ENCODE assay signal across 17 cellular contexts in the genomic region with DNA sequence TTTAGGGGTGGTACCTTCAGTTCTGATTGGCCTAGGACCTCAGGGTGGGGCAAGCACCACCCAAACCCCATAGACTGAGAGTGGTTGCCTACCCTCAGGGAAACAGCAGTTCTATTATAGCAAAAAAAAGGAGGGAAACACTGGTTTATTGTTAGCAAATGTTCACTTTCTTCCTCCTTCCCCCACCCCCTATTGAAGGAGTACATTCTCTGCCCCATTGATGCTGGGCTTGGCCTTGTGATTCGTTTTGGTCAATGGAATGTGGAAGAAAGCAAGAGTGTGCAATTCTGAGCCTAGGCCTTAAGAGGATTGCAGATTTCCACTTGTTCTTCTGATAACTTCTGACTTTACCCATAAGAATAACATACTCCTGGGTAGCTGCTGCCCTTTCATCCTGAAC.
DNase-seq lines count a peak whose midpoint lies in the region; ATAC-seq and TF ChIP-seq lines count a peak whose summit lies in the region.
"Had no signal": no experiment of that assay in that cellular context is flagged by ENCODE, and none has a peak within 500 bp of the region (broad histone marks: within the 10 kb centered on the region; RNA-seq: fewer than 3 reads in every experiment).

No MANE protein-coding gene starts in this region.

- H2AK5ac ChIP-seq in trophoblast cell (ENCODE audit: low read length), result no peak overlapping the region

- H3K4ac ChIP-seq in trophoblast cell (ENCODE audit: low read depth, low read length), result no peak overlapping the region

- H3K27ac Mint-ChIP-seq in neural progenitor cell, result peak overlapping the region; percentile 51
- H3K27ac Mint-ChIP-seq: CD4-positive, alpha-beta T cell had no signal

- H3K9ac ChIP-seq in neural progenitor cell (no peak overlapping the region), trophoblast cell (ENCODE audit: low read length) (no peak overlapping the region)
- H3K9ac ChIP-seq: GM23248 had no signal

- peaks cover 2% of the 10 kb centered on the region for H3F3A ChIP-seq in neural progenitor cell (ENCODE audit: low read depth)

- H3K79me1 ChIP-seq in trophoblast cell (ENCODE audit: low read length), result no peaks in the 10 kb centered on the region

- TF ChIP-seq EP300 in tibial nerve (IDR thresholded peaks at IDR 0.05), result peak in 1 of 2 donors; percentile 64

- H4K20me1 ChIP-seq in neural progenitor cell (ENCODE audit: low read depth), result no peaks in the 10 kb centered on the region

- no peak for TF ChIP-seq POLR2A in tibial nerve (IDR thresholded peaks at IDR 0.05)

- H3K14ac ChIP-seq in trophoblast cell (ENCODE audit: low read length), result no peak overlapping the region

- peaks cover 4% of the 10 kb centered on the region for H3K9me3 Mint-ChIP-seq in neural progenitor cell

- H2AFZ ChIP-seq in neural progenitor cell (replicated peaks) (no peak overlapping the region), trophoblast cell (ENCODE audit: insufficient read depth, low read length, poor library complexity) (no peak overlapping the region)
- H2AFZ ChIP-seq: GM23248 had no signal

- no peak overlapping the region for H3K18ac ChIP-seq in trophoblast cell (ENCODE audit: low read length)

- H3K27ac ChIP-seq in neural progenitor cell (no peak overlapping the region), tibial nerve (peak overlapping the region; percentile 62 to 78 (median 70)), trophoblast cell (ENCODE audit: low read depth, low read length) (no peak overlapping the region)
- H3K27ac ChIP-seq: 22Rv1, A549, C4-2B, GM23248 had no signal

- H3K9me3 ChIP-seq in neural progenitor cell (ENCODE audit: low read depth), result no peaks in the 10 kb centered on the region
- peaks cover 0 to 6% (median 0%) of the 10 kb centered on the region in 4 donors for H3K9me3 ChIP-seq in tibial nerve
- H3K9me3 ChIP-seq in trophoblast cell (ENCODE audit: insufficient read depth, low read depth, low read length), result peaks cover 5% of the 10 kb centered on the region
- H3K9me3 ChIP-seq: HAP-1 had no signal

- H3K4me3 ChIP-seq in neural progenitor cell, result no peak overlapping the region
- H3K4me3 ChIP-seq in tibial nerve, result no peak overlapping the region
- H3K4me3 ChIP-seq in trophoblast cell (ENCODE audit: low read depth, low read length), result no peak overlapping the region
- H3K4me3 ChIP-seq: A549, GM23248, HAP-1 had no signal

- ATAC-seq in GM19035 (IDR thresholded peaks at IDR 0.05; ENCODE audit: unreplicated experiment), result no peak
- ATAC-seq: A549 had no signal

- no peaks in the 10 kb centered on the region for H3K27me3 Mint-ChIP-seq in neural progenitor cell (ENCODE audit: insufficient read depth, low read depth)

- H3K79me2 ChIP-seq in neural progenitor cell (ENCODE audit: low read depth), result no peaks in the 10 kb centered on the region
- no peaks in the 10 kb centered on the region for H3K79me2 ChIP-seq in trophoblast cell (ENCODE audit: control insufficient read depth, insufficient read depth, low read length, poor library complexity)

- H3K4me1 ChIP-seq in neural progenitor cell (no peaks in the 10 kb centered on the region), tibial nerve (peaks cover 0 to 24% (median 9%) of the 10 kb centered on the region in 4 donors), trophoblast cell (ENCODE audit: control insufficient read depth in 1 of 2, insufficient read depth in 2 of 2, low read length in 2 of 2) (peaks cover 11 to 12% of the 10 kb centered on the region in 2 experiments)
- H3K4me1 ChIP-seq: A549, HAP-1 had no signal

- no peak for TF ChIP-seq CTCF in neural progenitor cell (IDR thresholded peaks at IDR 0.05)
- no peak for TF ChIP-seq CTCF in tibial nerve (IDR thresholded peaks at IDR 0.05)

- H2BK12ac ChIP-seq in trophoblast cell (ENCODE audit: low read length), result no peak overlapping the region

- H3K4me2 ChIP-seq in neural progenitor cell (no peak overlapping the region), trophoblast cell (ENCODE audit: low read length) (no peak overlapping the region)
- H3K4me2 ChIP-seq: A549 had no signal

- H3K36me3 ChIP-seq in neural progenitor cell, result no peaks in the 10 kb centered on the region
- H3K36me3 ChIP-seq in tibial nerve, result no peaks in the 10 kb centered on the region
- H3K36me3 ChIP-seq in trophoblast cell (ENCODE audit: control insufficient read depth in 1 of 2, insufficient read depth in 2 of 2, low read length in 2 of 2), result no peaks in the 10 kb centered on the region
- H3K36me3 ChIP-seq: HAP-1 had no signal

- H3K23ac ChIP-seq in trophoblast cell (ENCODE audit: low read length), result no peak overlapping the region

- H4K12ac ChIP-seq in trophoblast cell (ENCODE audit: low read depth, low read length), result no peak overlapping the region

- H3K4me3 Mint-ChIP-seq in neural progenitor cell, result no peak overlapping the region
- H3K4me3 Mint-ChIP-seq: CD4-positive, alpha-beta T cell had no signal

- H4K91ac ChIP-seq in trophoblast cell (ENCODE audit: low read depth, low read length), result no peak overlapping the region

- intact Hi-C loops in posterior cingulate gyrus (cut with DNase I), result no loop called here

- peaks cover 10% of the 10 kb centered on the region for H3K4me1 Mint-ChIP-seq in neural progenitor cell

- DNase-seq in COLO829 (ENCODE audit: low spot score) (peak; percentile 38), epidermal melanocyte (ENCODE audit: insufficient read length, low spot score) (peak; percentile 49), neural progenitor cell (ENCODE audit: low spot score) (no peak), tibial nerve (ENCODE audit: low spot score in 2 of 2) (no peak), posterior cingulate gyrus (no peak), trophoblast cell (no peak)
- DNase-seq: AML-193; CD4-positive, alpha-beta T cell; DMS153; DMS79; GDM1; GM23248 had no signal

- no peak overlapping the region for H4K8ac ChIP-seq in trophoblast cell (ENCODE audit: low read depth, low read length)

- no peak overlapping the region for H2BK120ac ChIP-seq in trophoblast cell (ENCODE audit: insufficient read depth, low read length, poor library complexity)

- H2BK5ac ChIP-seq in trophoblast cell (ENCODE audit: low read depth, low read length, poor library complexity), result no peak overlapping the region

- WGBS in tibial nerve, 2 donors, result 13 to 22% methylated on average over 1 of the region's 1 CpG
- WGBS in trophoblast cell (ENCODE audit: extremely low coverage, insufficient coverage, insufficient read length), result no CpG with 5 or more reads among the region's 1 CpG

- H3K36me3 Mint-ChIP-seq in neural progenitor cell, result no peaks in the 10 kb centered on the region

- H3K27me3 ChIP-seq in neural progenitor cell (no peaks in the 10 kb centered on the region), tibial nerve (no peaks in the 10 kb centered on the region), trophoblast cell (ENCODE audit: insufficient read depth, low read length) (no peaks in the 10 kb centered on the region)

Comparison
In these comparisons a context has a peak if more than half of its experiments do, and no peak if none do; other contexts are left out.
1. DNase-seq: peak in COLO829 (single experiment) and epidermal melanocyte (single experiment); none in neural progenitor cell (single experiment), tibial nerve (0 of 2), posterior cingulate gyrus (0 of 10) and trophoblast cell (0 of 2).
2. H3K27ac ChIP-seq: peak in tibial nerve (4 of 4); none in neural progenitor cell (single experiment) and trophoblast cell (single experiment).